16 cellular contexts compared by ENCODE assay signal in the genomic region with DNA sequence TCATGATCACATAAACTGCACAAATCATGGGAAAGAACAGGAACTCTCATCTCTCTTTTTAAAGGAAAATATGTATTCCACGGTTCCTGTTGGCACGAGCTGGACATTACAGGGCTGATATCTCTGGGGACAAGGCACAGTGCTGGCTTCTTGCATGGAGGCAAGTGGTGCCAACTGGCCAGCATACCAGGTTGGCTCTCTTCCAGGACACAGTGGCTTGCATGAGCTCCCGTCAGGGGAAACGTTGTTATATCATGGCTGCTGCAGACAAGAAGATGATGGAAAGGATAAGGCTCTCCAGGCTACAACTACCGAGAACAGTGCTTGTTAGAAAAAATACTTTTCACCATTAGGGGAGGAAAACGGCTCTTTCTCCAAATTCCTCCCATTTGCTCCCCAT.
DNase-seq lines count a peak whose midpoint lies in the region; ATAC-seq and TF ChIP-seq lines count a peak whose summit lies in the region.
"Had no signal": no experiment of that assay in that cellular context is flagged by ENCODE, and none has a peak within 500 bp of the region (broad histone marks: within the 10 kb centered on the region; RNA-seq: fewer than 3 reads in every experiment).

No MANE protein-coding gene starts in this region.

- TF ChIP-seq POLR2A in right lobe of liver (IDR thresholded peaks at IDR 0.05) (no peak), transverse colon (IDR thresholded peaks at IDR 0.05) (no peak)

- peak; percentile 30 for DNase-seq in NCI-H2196 (lab: John Stamatoyannopoulos, UW; ENCODE audit: unreplicated experiment)
- no peak for DNase-seq in NCI-H2196 treated with DMSO at 0.1 percent for 48 hours (lab: John Stamatoyannopoulos, UW; ENCODE audit: unreplicated experiment)
- DNase-seq in cerebellum (ENCODE audit: low spot score): peak; percentile 78
- DNase-seq in right lobe of liver: peak; percentile 64 to 88 (median 81)
- peak; percentile 11 for DNase-seq in transverse colon
- no peak for DNase-seq in Kasumi-1 (lab: John Stamatoyannopoulos, UW)
- DNase-seq: activated T-cell treated with anti-CD3 and anti-CD28 coated beads, Interleukin-2, amount 50 U/mL, for 72 hours; DMS53; foreskin melanocyte; Karpas-422; NCI-H510A; stimulated activated CD4-positive, alpha-beta T cell treated with anti-CD3 and anti-CD28 coated beads, Interleukin-4, amount 100 ng/mL, for 24 hours had no signal

- no peak overlapping the region for H3K4me3 ChIP-seq in right lobe of liver
- H3K4me3 ChIP-seq in transverse colon: no peak overlapping the region
- H3K4me3 ChIP-seq: A549 had no signal

- 14% methylated on average over 6 of the region's 6 CpGs for WGBS in right lobe of liver (ENCODE audit: insufficient coverage, low coverage, low lambda C conversion rate, missing lambda C conversion rate)
- 31 to 56% methylated on average over 2 to 6 of the region's 6 CpGs for WGBS in transverse colon (ENCODE audit: low coverage in 1 of 2), 2 donors

- H3K27ac ChIP-seq in right lobe of liver: no peak overlapping the region
- H3K27ac ChIP-seq in transverse colon: no peak overlapping the region
- H3K27ac ChIP-seq: A549 had no signal

- H3K27me3 ChIP-seq in right lobe of liver (no peaks in the 10 kb centered on the region), transverse colon (no peaks in the 10 kb centered on the region)

- H3K4me1 ChIP-seq in right lobe of liver (peaks cover 0 to 8% (median under 1%) of the 10 kb centered on the region in 4 donors), transverse colon (peaks cover 0 to 5% (median 0%) of the 10 kb centered on the region in 4 donors)
- H3K4me1 ChIP-seq: A549 had no signal

- H3K36me3 ChIP-seq in right lobe of liver (no peaks in the 10 kb centered on the region), transverse colon (no peaks in the 10 kb centered on the region)

- TF ChIP-seq EP300 in transverse colon (IDR thresholded peaks at IDR 0.05; ENCODE audit: low read depth): no peak

- H3K9me3 ChIP-seq in right lobe of liver (no peaks in the 10 kb centered on the region), transverse colon (no peaks in the 10 kb centered on the region)
- H3K9me3 ChIP-seq: A549 had no signal

- in situ Hi-C loops in transverse colon (cut with MboI; ENCODE audit: low pct_ligation_motif_present in 1 of 4, low pct_unique_long_range_greater_than_20kb in 1 of 4, low sequenced_read_pairs in 3 of 4): no loop called here

- intact Hi-C loops in right lobe of liver (cut with DNase I) (no loop called here), transverse colon (cut with DNase I; ENCODE audit: low total_unique reads) (no loop called here)

- TF ChIP-seq CTCF in right lobe of liver (IDR thresholded peaks at IDR 0.05) (no peak), transverse colon (IDR thresholded peaks at IDR 0.05) (no peak)

- ATAC-seq in right lobe of liver (peak; percentile 92 to 95 (median 94)), HG02610 (IDR thresholded peaks at IDR 0.05; ENCODE audit: unreplicated experiment) (no peak), GM18861 (IDR thresholded peaks at IDR 0.05; ENCODE audit: unreplicated experiment) (no peak)
- ATAC-seq: A549; activated CD4-positive, CD25-positive, alpha-beta regulatory T cell treated with anti-CD3 and anti-CD28 coated beads, Interleukin-2, amount 50 U/mL, for 24 hours; activated T-cell treated with anti-CD3 and anti-CD28 coated beads, Interleukin-2, amount 50 U/mL, for 72 hours had no signal

Comparison
In these comparisons a context has a peak if more than half of its experiments do, and no peak if none do; other contexts are left out.
1. DNase-seq: peak in NCI-H2196 (single experiment), cerebellum (single experiment), right lobe of liver (3 of 3) and transverse colon (single experiment); none in NCI-H2196 treated with DMSO at 0.1 percent for 48 hours (single experiment) and Kasumi-1 (0 of 2).
2. ATAC-seq: peak in right lobe of liver (4 of 4); none in HG02610 (single experiment) and GM18861 (single experiment).